In genomic region chr11:7307836-7308235, GRCh38 we compare ENCODE assay signal across 23 cellular contexts. TPM values are rescaled to one million over a fixed set of nuclear protein-coding genes. Genes with fewer than 3 reads are reported as not detected.
DNase-seq lines count a peak whose midpoint lies in the region; ATAC-seq, FAIRE-seq and TF ChIP-seq lines count a peak whose summit lies in the region.
"Had no signal": no experiment of that assay in that cellular context is flagged by ENCODE, and none has a peak within 500 bp of the region (broad histone marks: within the 10 kb centered on the region; RNA-seq: fewer than 3 reads in every experiment).

No MANE protein-coding gene starts in this region.

- CTCF ChIA-PET in OCI-LY7 (lab: Charles Lee; ENCODE audit: unreplicated experiment), result no interaction called here

- no peak for TF ChIP-seq CTCF in OCI-LY7 (conservative IDR thresholded peaks at IDR 0.05; ENCODE audit: low read length)

- no peaks in the 10 kb centered on the region for H3K79me2 ChIP-seq in OCI-LY7 (ENCODE audit: insufficient read depth, low read depth, low read length)

- H3K36me3 ChIP-seq in OCI-LY7 (ENCODE audit: insufficient read depth, low read length), result no peaks in the 10 kb centered on the region
- H3K36me3 ChIP-seq: pancreas, thoracic aorta had no signal

- H3K27ac ChIP-seq in OCI-LY7 (ENCODE audit: low read depth, low read length, poor library complexity, severe bottlenecking), result no peak overlapping the region
- H3K27ac ChIP-seq: pancreas, thoracic aorta had no signal

- H3K4me1 ChIP-seq in OCI-LY7 (ENCODE audit: insufficient read depth, low read length, poor library complexity, severe bottlenecking), result no peaks in the 10 kb centered on the region
- H3K4me1 ChIP-seq: pancreas had no signal

- no peaks in the 10 kb centered on the region for H4K20me1 ChIP-seq in OCI-LY7 (ENCODE audit: insufficient read depth, low read length)

- no peaks in the 10 kb centered on the region for H3K9me3 ChIP-seq in OCI-LY7 (ENCODE audit: low read length)
- H3K9me3 ChIP-seq: pancreas, thoracic aorta had no signal

- POLR2A ChIA-PET in OCI-LY7 (lab: Charles Lee), result no interaction called here

- DNase-seq in GM18507 (ENCODE audit: extremely low spot score, insufficient read length, low read depth) (no peak), pons (ENCODE audit: low spot score) (peak; percentile 24), OCI-LY7 (ENCODE audit: low spot score) (no peak), NCI-H1105 (lab: John Stamatoyannopoulos, UW) (no peak), NCI-H1417 (lab: John Stamatoyannopoulos, UW) (no peak)
- DNase-seq: activated CD4-positive, alpha-beta T cell treated with anti-CD3 and anti-CD28 coated beads for 48 hours; activated effector memory CD4-positive, alpha-beta T cell treated with anti-CD3 and anti-CD28 coated beads, Interleukin-2, amount 50 U/mL, for 16 hours; CD4-positive, alpha-beta T cell; DMS53; KBM-7; kidney glomerular epithelial cell; mesendoderm; naive thymus-derived CD4-positive, alpha-beta T cell; NCI-H2029; NCI-H345; pancreas had no signal

- peak; percentile 39 for FAIRE-seq in GM18507 (lab: Jason Lieb, UNC)
- FAIRE-seq: bronchial epithelial cell, frontal cortex, pancreas had no signal

- BruUV-seq in OCI-LY7 (replicated peaks; lab: Mats Ljungman, UMichigan), result no TSS peak

- intact Hi-C loops in OCI-LY7 (cut with micrococcal nuclease; ENCODE audit: unreplicated experiment), result no loop called here

- H3K9me2 ChIP-seq in OCI-LY7 (ENCODE audit: insufficient read depth, low read length), result no peaks in the 10 kb centered on the region

- H3K4me2 ChIP-seq in OCI-LY7 (ENCODE audit: low read length), result no peak overlapping the region

- no peak overlapping the region for H2AFZ ChIP-seq in OCI-LY7 (ENCODE audit: low read length)

- peak; percentile 86 for ATAC-seq in GM21786 (IDR thresholded peaks at IDR 0.05; ENCODE audit: unreplicated experiment)
- peak; percentile 72 for ATAC-seq in HG03432 (IDR thresholded peaks at IDR 0.05; ENCODE audit: unreplicated experiment)
- ATAC-seq in HG03521 (IDR thresholded peaks at IDR 0.05; ENCODE audit: unreplicated experiment), result no peak
- ATAC-seq: naive thymus-derived CD4-positive, alpha-beta T cell; pancreas; sciatic nerve had no signal

- no peak overlapping the region for H3K4me3 ChIP-seq in OCI-LY7 (ENCODE audit: low read depth, low read length, poor library complexity, severe bottlenecking)
- H3K4me3 ChIP-seq: pancreas, thoracic aorta had no signal

RNA-seq across cellular contexts. Expression of gene SYT9, which starts 56.1 kb away (rescaled TPM):
- 0.19 and 0.31 TPM in 2 replicates for total RNA-seq in OCI-LY7 (2014; rRNA removed; shearing (Covaris generic))
- 0.11 TPM in 1 of 2 replicates, not detected in the other for total RNA-seq in OCI-LY7 (2022)
- total RNA-seq: bronchial epithelial cell; CD4-positive, alpha-beta T cell; sciatic nerve; thoracic aorta had no signal
